26 cellular contexts compared by ENCODE assay signal in the genomic region with DNA sequence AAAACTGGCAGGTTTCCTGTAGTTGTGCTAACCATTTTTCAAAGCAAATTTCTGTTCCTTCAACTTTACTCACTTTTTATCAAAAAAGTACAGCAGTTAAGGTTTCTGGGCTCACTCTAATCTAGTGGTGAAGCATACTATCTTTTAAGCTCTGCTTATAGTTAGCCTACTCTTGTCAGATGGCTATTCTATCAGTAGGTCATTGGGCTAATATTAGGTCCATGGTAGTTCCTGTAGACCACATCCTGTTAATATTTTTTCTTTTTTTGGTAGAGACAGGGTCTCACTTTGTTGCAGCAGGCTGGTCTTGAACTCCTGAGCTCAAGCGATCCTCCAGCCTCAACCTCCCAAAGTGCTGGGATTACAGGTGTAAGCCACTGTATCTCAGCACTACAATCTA.
"Had no signal": no experiment of that assay in that cellular context is flagged by ENCODE, and none has a peak within 500 bp of the region (broad histone marks: within the 10 kb centered on the region; RNA-seq: fewer than 3 reads in every experiment).

No MANE protein-coding gene starts in this region.

- H3K36me3 ChIP-seq: ovary, uterus had no signal

- H3K27ac ChIP-seq: neural progenitor cell, ovary, parathyroid adenoma, psoas muscle, right lobe of liver, sigmoid colon, suprapubic skin, testis, tibial artery, transverse colon, upper lobe of right lung, uterus had no signal

- ATAC-seq: natural killer cell; psoas muscle; right cardiac atrium; right lobe of liver; stimulated activated memory B cell treated with anti-CD40 and anti-IgM and Interleukin-4, amounts not matched to agents 10 μg/mL and 1 μg/mL and 100 μg/mL, for 72 hours; stimulated activated naive CD8-positive, alpha-beta T cell treated with anti-CD3 and anti-CD28 coated beads, Interleukin-15, amount 100 ng/mL, for 72 hours; stimulated activated naive CD8-positive, alpha-beta T cell treated with anti-CD3 and anti-CD28 coated beads, Interleukin-15, Interleukin-2, amounts not matched to agents 100 U/mL and 50 U/mL, for 24 hours; upper lobe of right lung had no signal

- H3K4me1 ChIP-seq: neural progenitor cell, parathyroid adenoma, psoas muscle, right lobe of liver, sigmoid colon, suprapubic skin, testis, tibial artery, transverse colon, upper lobe of right lung, uterus had no signal

- H3K9me3 ChIP-seq: ovary, psoas muscle, right lobe of liver, sigmoid colon, suprapubic skin, testis, tibial artery, transverse colon, upper lobe of right lung, uterus had no signal

- H3K79me2 ChIP-seq: parathyroid adenoma had no signal

- H3K27me3 ChIP-seq: neural progenitor cell, ovary, right lobe of liver, sigmoid colon, suprapubic skin, testis, tibial artery, transverse colon, upper lobe of right lung, uterus had no signal

- H3K4me3 ChIP-seq: neural progenitor cell, ovary, psoas muscle, right lobe of liver, sigmoid colon, suprapubic skin, testis, tibial artery, transverse colon, upper lobe of right lung, uterus had no signal

- H3K4me2 ChIP-seq: neural progenitor cell had no signal

- DNase-seq: natural killer cell; occipital lobe; ovary; posterior cingulate gyrus; psoas muscle; right cardiac atrium; right lobe of liver; sigmoid colon; small intestine; stimulated activated CD4-positive, alpha-beta T cell treated with anti-CD3 and anti-CD28 coated beads, Interleukin-15, amount 100 ng/mL, for 24 hours; stimulated activated CD4-positive, alpha-beta T cell treated with anti-CD3 and anti-CD28 coated beads, Interleukin-2, amount 100 ng/mL, for 24 hours; stimulated activated CD4-positive, alpha-beta T cell treated with anti-CD3 and anti-CD28 coated beads, Interleukin-2, amount 100 ng/mL, for 48 hours; stimulated activated CD4-positive, alpha-beta T cell treated with anti-CD3 and anti-CD28 coated beads, Interleukin-4, amount 100 ng/mL, for 24 hours; stimulated activated naive CD4-positive, alpha-beta T cell; stimulated activated naive CD8-positive, alpha-beta T cell treated with anti-CD3 and anti-CD28 coated beads, Interleukin-15, amount 100 ng/mL, for 72 hours; stimulated activated naive CD8-positive, alpha-beta T cell treated with anti-CD3 and anti-CD28 coated beads, Interleukin-15, Interleukin-2, amounts not matched to agents 100 U/mL and 50 U/mL, for 24 hours; substantia nigra; testis; tibial artery; transverse colon; upper lobe of right lung; uterus had no signal
